ENCODE assay signal across 39 cellular contexts in genomic region chr6:155398221-155398620, GRCh38. TPM values are rescaled to one million over a fixed set of nuclear protein-coding genes. Genes with fewer than 3 reads are reported as not detected.
"Had no signal": no experiment of that assay in that cellular context is flagged by ENCODE, and none has a peak within 500 bp of the region (broad histone marks: within the 10 kb centered on the region; RNA-seq: fewer than 3 reads in every experiment).

No MANE protein-coding gene starts in this region.

- ATAC-seq: activated CD8-positive, alpha-beta T cell treated with anti-CD3 and anti-CD28 coated beads for 36 hours; activated naive CD8-positive, alpha-beta T cell treated with anti-CD3 and anti-CD28 coated beads, Interleukin-2, amount 50 U/mL, for 24 hours; body of pancreas had no signal

- H3K27ac ChIP-seq: adrenal gland, body of pancreas, brain microvascular endothelial cell, breast epithelium, VCaP had no signal

- H3K27ac Mint-ChIP-seq: activated B cell treated with CpG ODN at 0.5 μM for 24 hours; activated CD4-positive, alpha-beta memory T cell treated with anti-CD3 and anti-CD28 coated beads for 36 hours; activated CD4-positive, alpha-beta T cell treated with anti-CD3 and anti-CD28 coated beads, Interleukin-2, amount 10 ng/mL, durations not matched to agents 24 days and 14 days; activated CD8-positive, alpha-beta T cell treated with anti-CD3 and anti-CD28 coated beads for 36 hours; activated naive CD4-positive, alpha-beta T cell treated with anti-CD3 and anti-CD28 coated beads, Interleukin-2, amount 10 ng/mL, durations not matched to agents 7 days and 5 days; activated naive CD4-positive, alpha-beta T cell treated with anti-CD3 and anti-CD28 coated beads, Interleukin-2, amount 50 U/mL, for 24 hours; activated naive CD8-positive, alpha-beta T cell; activated naive CD8-positive, alpha-beta T cell treated with anti-CD3 and anti-CD28 coated beads, Interleukin-2, amount 10 ng/mL, durations not matched to agents 7 days and 5 days; activated naive CD8-positive, alpha-beta T cell treated with anti-CD3 and anti-CD28 coated beads, Interleukin-2, amount 50 U/mL, for 24 hours; activated T-helper 2 cell treated with anti-CD3 and anti-CD28 coated beads, Interferon-gamma antibody, Interleukin-2, Interleukin-4, amounts not matched to agents 10 μg/mL and 5 μg/mL and 100 μg/mL, durations not matched to agents 14 hours and 24 hours and 36 hours; T-helper 1 cell treated with Interleukin-12 subunit alpha and Interleukin-12 subunit beta and Interleukin-4 antibody, amounts not matched to agents 30 μg/mL and 1 μg/mL, for 36 hours; T-helper 2 cell treated with Interferon-gamma antibody and Interleukin-4, amounts not matched to agents 5 μg/mL and 100 μg/mL, for 36 hours had no signal

- H3K27me3 ChIP-seq: adrenal gland, body of pancreas, brain microvascular endothelial cell, breast epithelium had no signal

- H3K36me3 ChIP-seq: adrenal gland, brain microvascular endothelial cell, breast epithelium had no signal

- H3K36me3 Mint-ChIP-seq: activated CD4-positive, alpha-beta memory T cell treated with anti-CD3 and anti-CD28 coated beads for 36 hours; activated naive CD4-positive, alpha-beta T cell treated with anti-CD3 and anti-CD28 coated beads, Interleukin-2, amount 10 ng/mL, durations not matched to agents 7 days and 5 days; activated naive CD4-positive, alpha-beta T cell treated with anti-CD3 and anti-CD28 coated beads, Interleukin-2, amount 50 U/mL, for 24 hours; activated naive CD8-positive, alpha-beta T cell; activated naive CD8-positive, alpha-beta T cell treated with anti-CD3 and anti-CD28 coated beads, Interleukin-2, amount 10 ng/mL, durations not matched to agents 7 days and 5 days had no signal

- H3K9me3 Mint-ChIP-seq: activated B cell treated with CpG ODN at 0.5 μM for 24 hours; activated CD4-positive, alpha-beta memory T cell treated with anti-CD3 and anti-CD28 coated beads for 36 hours; activated CD4-positive, alpha-beta T cell treated with anti-CD3 and anti-CD28 coated beads, Interleukin-2, amount 10 ng/mL, durations not matched to agents 24 days and 14 days; activated CD8-positive, alpha-beta T cell treated with anti-CD3 and anti-CD28 coated beads for 36 hours; activated naive CD4-positive, alpha-beta T cell treated with anti-CD3 and anti-CD28 coated beads, Interleukin-2, amount 10 ng/mL, durations not matched to agents 7 days and 5 days; activated naive CD4-positive, alpha-beta T cell treated with anti-CD3 and anti-CD28 coated beads, Interleukin-2, amount 50 U/mL, for 24 hours; activated naive CD8-positive, alpha-beta T cell treated with anti-CD3 and anti-CD28 coated beads, Interleukin-2, amount 10 ng/mL, durations not matched to agents 7 days and 5 days; activated naive CD8-positive, alpha-beta T cell treated with anti-CD3 and anti-CD28 coated beads, Interleukin-2, amount 50 U/mL, for 24 hours; activated T-helper 2 cell treated with anti-CD3 and anti-CD28 coated beads, Interferon-gamma antibody, Interleukin-2, Interleukin-4, amounts not matched to agents 10 μg/mL and 5 μg/mL and 100 μg/mL, durations not matched to agents 14 hours and 24 hours and 36 hours; T-helper 1 cell treated with Interleukin-12 subunit alpha and Interleukin-12 subunit beta and Interleukin-4 antibody, amounts not matched to agents 30 μg/mL and 1 μg/mL, for 36 hours; T-helper 2 cell treated with Interferon-gamma antibody and Interleukin-4, amounts not matched to agents 5 μg/mL and 100 μg/mL, for 36 hours had no signal

- DNase-seq: activated B cell treated with CpG ODN at 0.5 μM for 24 hours; activated CD4-positive, alpha-beta memory T cell treated with anti-CD3 and anti-CD28 coated beads for 36 hours; activated CD4-positive, alpha-beta T cell treated with anti-CD3 and anti-CD28 coated beads for 4 hours; activated CD4-positive, alpha-beta T cell treated with anti-CD3 and anti-CD28 coated beads, Interleukin-2, amount 10 ng/mL, durations not matched to agents 24 days and 14 days; activated CD4-positive, alpha-beta T cell treated with anti-CD3 and anti-CD28 coated beads, Interleukin-2, amount 50 U/mL, for 1 hour; activated CD4-positive, alpha-beta T cell treated with anti-CD3 and anti-CD28 coated beads, Interleukin-2, amount 50 U/mL, for 4 hours; activated CD4-positive, CD25-positive, alpha-beta regulatory T cell treated with anti-CD3 and anti-CD28 coated beads, Interleukin-2, amount 50 U/mL, for 72 hours; activated CD8-positive, alpha-beta memory T cell treated with anti-CD3 and anti-CD28 coated beads, Interleukin-2, amount 50 U/mL, for 4 hours; activated CD8-positive, alpha-beta T cell treated with anti-CD3 and anti-CD28 coated beads for 36 hours; activated effector memory CD4-positive, alpha-beta T cell treated with Interleukin-2 at 50 U/mL for 16 hours; activated gamma-delta T cell; activated naive CD4-positive, alpha-beta T cell treated with anti-CD3 and anti-CD28 coated beads, Interleukin-2, amount 10 ng/mL, durations not matched to agents 7 days and 5 days; activated naive CD4-positive, alpha-beta T cell treated with Interleukin-2 at 50 U/mL for 16 hours; activated naive CD8-positive, alpha-beta T cell treated with anti-CD3 and anti-CD28 coated beads, Interleukin-2, amount 10 ng/mL, durations not matched to agents 7 days and 5 days; activated naive CD8-positive, alpha-beta T cell treated with anti-CD3 and anti-CD28 coated beads, Interleukin-2, amount 50 U/mL, for 24 hours; activated T-cell treated with anti-CD3 and anti-CD28 coated beads for 4 hours; activated T-cell treated with anti-CD3 and anti-CD28 coated beads, Interleukin-2, amount 50 U/mL, for 1 hour; activated T-cell treated with anti-CD3 and anti-CD28 coated beads, Interleukin-2, amount 50 U/mL, for 48 hours; adrenal gland; amniotic stem cell; aorta; body of pancreas; brain microvascular endothelial cell; central memory CD4-positive, alpha-beta T cell; T-helper 1 cell; T-helper 2 cell; T-helper 9 cell had no signal

- H3K9me3 ChIP-seq: adrenal gland, body of pancreas, breast epithelium had no signal

- H3K4me3 ChIP-seq: adrenal gland, body of pancreas, breast epithelium had no signal

- H3K4me3 Mint-ChIP-seq: activated B cell treated with CpG ODN at 0.5 μM for 24 hours; activated CD4-positive, alpha-beta memory T cell treated with anti-CD3 and anti-CD28 coated beads for 36 hours; activated CD4-positive, alpha-beta T cell treated with anti-CD3 and anti-CD28 coated beads, Interleukin-2, amount 10 ng/mL, durations not matched to agents 24 days and 14 days; activated CD8-positive, alpha-beta T cell treated with anti-CD3 and anti-CD28 coated beads for 36 hours; activated naive CD4-positive, alpha-beta T cell treated with anti-CD3 and anti-CD28 coated beads, Interleukin-2, amount 10 ng/mL, durations not matched to agents 7 days and 5 days; activated naive CD4-positive, alpha-beta T cell treated with anti-CD3 and anti-CD28 coated beads, Interleukin-2, amount 50 U/mL, for 24 hours; activated naive CD8-positive, alpha-beta T cell; activated naive CD8-positive, alpha-beta T cell treated with anti-CD3 and anti-CD28 coated beads, Interleukin-2, amount 10 ng/mL, durations not matched to agents 7 days and 5 days; activated naive CD8-positive, alpha-beta T cell treated with anti-CD3 and anti-CD28 coated beads, Interleukin-2, amount 50 U/mL, for 24 hours; T-helper 1 cell treated with Interleukin-12 subunit alpha and Interleukin-12 subunit beta and Interleukin-4 antibody, amounts not matched to agents 30 μg/mL and 1 μg/mL, for 36 hours; T-helper 2 cell treated with Interferon-gamma antibody and Interleukin-4, amounts not matched to agents 5 μg/mL and 100 μg/mL, for 36 hours had no signal

- H3K4me1 Mint-ChIP-seq: activated B cell treated with CpG ODN at 0.5 μM for 24 hours; activated CD4-positive, alpha-beta T cell treated with anti-CD3 and anti-CD28 coated beads, Interleukin-2, amount 10 ng/mL, durations not matched to agents 24 days and 14 days; activated naive CD4-positive, alpha-beta T cell treated with anti-CD3 and anti-CD28 coated beads, Interleukin-2, amount 10 ng/mL, durations not matched to agents 7 days and 5 days; activated naive CD4-positive, alpha-beta T cell treated with anti-CD3 and anti-CD28 coated beads, Interleukin-2, amount 50 U/mL, for 24 hours; activated naive CD8-positive, alpha-beta T cell treated with anti-CD3 and anti-CD28 coated beads, Interleukin-2, amount 10 ng/mL, durations not matched to agents 7 days and 5 days; activated naive CD8-positive, alpha-beta T cell treated with anti-CD3 and anti-CD28 coated beads, Interleukin-2, amount 50 U/mL, for 24 hours had no signal

- H3K27me3 Mint-ChIP-seq: activated CD4-positive, alpha-beta memory T cell treated with anti-CD3 and anti-CD28 coated beads for 36 hours; activated naive CD4-positive, alpha-beta T cell treated with anti-CD3 and anti-CD28 coated beads, Interleukin-2, amount 50 U/mL, for 24 hours; activated naive CD8-positive, alpha-beta T cell; activated naive CD8-positive, alpha-beta T cell treated with anti-CD3 and anti-CD28 coated beads, Interleukin-2, amount 50 U/mL, for 24 hours had no signal

- FAIRE-seq: astrocyte, TTC549 had no signal

- H3K4me1 ChIP-seq: adrenal gland, body of pancreas, breast epithelium had no signal

RNA-seq across cellular contexts. Expression of gene NOX3, which starts 57.4 kb away (rescaled TPM):
- total RNA-seq: activated B cell treated with CpG ODN at 0.5 μM for 24 hours; activated CD4-positive, alpha-beta memory T cell treated with anti-CD3 and anti-CD28 coated beads for 36 hours; activated CD4-positive, alpha-beta T cell treated with anti-CD3 and anti-CD28 coated beads, Interleukin-2, amount 10 ng/mL, durations not matched to agents 24 days and 14 days; activated CD8-positive, alpha-beta memory T cell treated with anti-CD3 and anti-CD28 coated beads for 36 hours; activated CD8-positive, alpha-beta T cell treated with anti-CD3 and anti-CD28 coated beads for 36 hours; activated naive CD8-positive, alpha-beta T cell treated with anti-CD3 and anti-CD28 coated beads, Interleukin-2, amount 10 ng/mL, durations not matched to agents 7 days and 5 days; activated T-helper 2 cell treated with anti-CD3 and anti-CD28 coated beads, Interferon-gamma antibody, Interleukin-2, Interleukin-4, amounts not matched to agents 10 μg/mL and 5 μg/mL and 100 μg/mL, durations not matched to agents 14 hours and 24 hours and 36 hours; adrenal gland; aorta; body of pancreas; breast epithelium; cardiac septum; cerebellum had no signal
- polyA plus RNA-seq: aorta had no signal
